In genomic region chr14:74592476-74593191, GRCh38 we compare ENCODE assay signal across 9 cellular contexts. TPM values are rescaled to one million over a fixed set of nuclear protein-coding genes. Genes with fewer than 3 reads are reported as not detected.
A peak's percentile ranks its signal among the peaks of the same experiment; 100 is the strongest.
DNase-seq lines count a peak whose midpoint lies in the region; ATAC-seq, FAIRE-seq and TF ChIP-seq lines count a peak whose summit lies in the region.
"Had no signal": no experiment of that assay in that cellular context is flagged by ENCODE, and none has a peak within 500 bp of the region (broad histone marks: within the 10 kb centered on the region; RNA-seq: fewer than 3 reads in every experiment).

No MANE protein-coding gene starts in this region.

- ATAC-seq in HepG2 (no peak), GM19467 (IDR thresholded peaks at IDR 0.05; ENCODE audit: unreplicated experiment) (no peak)

- no peak overlapping the region for H2AFZ ChIP-seq in HepG2 (ENCODE audit: low read length)

- TF ChIP-seq CTCF in DOHH2 (IDR thresholded peaks at IDR 0.05; ENCODE audit: low read depth, low read length, poor library complexity, severe bottlenecking), result no peak
- TF ChIP-seq CTCF in HepG2 (CRISPR knock-in tag; IDR thresholded peaks at IDR 0.05), result no peak

- 85% methylated on average over 12 of the region's 13 CpGs for WGBS in HepG2 (ENCODE audit: low lambda C conversion rate)

- H4K20me1 ChIP-seq in DOHH2 (ENCODE audit: control insufficient read depth, insufficient read depth, low read depth, low read length), result no peaks in the 10 kb centered on the region
- no peaks in the 10 kb centered on the region for H4K20me1 ChIP-seq in HepG2 (ENCODE audit: insufficient read depth, low read length)

- intact Hi-C loops in HepG2 (cut with micrococcal nuclease; ENCODE audit: unreplicated experiment), result no loop called here

- peak overlapping the region; percentile 48 for H3K4me2 ChIP-seq in DOHH2 (ENCODE audit: low read length)
- peak overlapping the region; percentile 61; the same call in 1 of the 2 replicates for H3K4me2 ChIP-seq in HepG2 (ENCODE audit: low read depth, low read length)

- H3K79me2 ChIP-seq in DOHH2 (ENCODE audit: control insufficient read depth, low read length) (no peaks in the 10 kb centered on the region), HepG2 (ENCODE audit: insufficient read depth, low read length) (no peaks in the 10 kb centered on the region)

- no peak for FAIRE-seq in HepG2 (lab: Jason Lieb, UNC)

- CTCF ChIA-PET in HepG2 (lab: Yijun Ruan, JAX; ENCODE audit: low intra/inter-chr PET ratio, low total read pairs), result no interaction called here

- H3K9me2 ChIP-seq in DOHH2 (replicated peaks; ENCODE audit: control insufficient read depth, low read length), result no peaks in the 10 kb centered on the region

- H3K27me3 ChIP-seq in DOHH2 (ENCODE audit: control insufficient read depth, low read length), result no peaks in the 10 kb centered on the region
- 0 out of 5 replicates have a peak, but pooled peaks cover 0 to 1% of the 10 kb centered on the region in 2 experiments for H3K27me3 ChIP-seq in HepG2 (ENCODE audit: control insufficient read depth in 1 of 2, insufficient read depth in 2 of 2, low read length in 2 of 2)

- H3K36me3 ChIP-seq in DOHH2 (ENCODE audit: control insufficient read depth, low read length) (no peaks in the 10 kb centered on the region), HepG2 (replicated peaks in 1 of 2; ENCODE audit: control insufficient read depth in 1 of 2, insufficient read depth in 2 of 2, low read length in 2 of 2) (no peaks in the 10 kb centered on the region)

- POLR2A ChIA-PET in HepG2 (lab: Yijun Ruan, JAX), result no interaction called here

- no peak overlapping the region for H3K9ac ChIP-seq in HepG2 (ENCODE audit: insufficient read depth, low read depth, low read length)

- no peaks in the 10 kb centered on the region for H3F3A ChIP-seq in DOHH2 (ENCODE audit: control insufficient read depth, insufficient read depth)

- H3K4me1 ChIP-seq in DOHH2 (ENCODE audit: control insufficient read depth, low read length) (peaks cover 14% of the 10 kb centered on the region), HepG2 (ENCODE audit: insufficient read depth, low read length) (peaks cover 33% of the 10 kb centered on the region)

- DNase-seq in caudate nucleus (lab: John Stamatoyannopoulos, UW) (peak in 1 of 61 donors; percentile 34), HepG2 (ENCODE audit: low spot score) (no peak), GM19240 (ENCODE audit: insufficient read length, low spot score) (no peak), occipital lobe (lab: John Stamatoyannopoulos, UW) (no peak)
- DNase-seq in activated CD8-positive, alpha-beta memory T cell treated with anti-CD3 and anti-CD28 coated beads, Interleukin-2, amount 50 U/mL, for 4 hours, result no peak
- DNase-seq: activated T-cell treated with anti-CD3 and anti-CD28 coated beads, Interleukin-2, amount 50 U/mL, for 24 hours had no signal

- no peak for TF ChIP-seq EP300 in HepG2 (IDR thresholded peaks at IDR 0.05; ENCODE audit: low read depth in 2 of 2, low read length in 2 of 2)
- no peak for TF ChIP-seq EP300 in HepG2 (CRISPR knock-in tag; IDR thresholded peaks at IDR 0.05; ENCODE audit: borderline replicate concordance)

- no peak overlapping the region for H3K27ac ChIP-seq in DOHH2 (ENCODE audit: low read depth, low read length)
- H3K27ac ChIP-seq in caudate nucleus (ENCODE audit: low read depth, low read length), result peak overlapping the region; percentile 67
- no peak overlapping the region for H3K27ac ChIP-seq in HepG2 (ENCODE audit: extremely low read length, insufficient read depth, low read length)
- peak overlapping the region in 19 of 21 experiments; percentile 10 to 85 (median 62) for H3K27ac ChIP-seq in skin epidermis

- H3K4me3 ChIP-seq in DOHH2 (ENCODE audit: low read length) (0 out of 2 replicates have a peak overlapping the region, but pooled peaks have one; percentile 14), HepG2 (replicated peaks in 1 of 3; ENCODE audit: insufficient read depth in 1 of 3, low read depth in 2 of 3, low read length in 3 of 3) (no peak overlapping the region), skin epidermis (no peak overlapping the region)

- in situ Hi-C loops in HepG2 (cut with HindIII; ENCODE audit: extremely low pct_ligation_motif_present, low pct_unique_long_range_greater_than_20kb), result no loop called here

- H3K9me3 ChIP-seq in DOHH2 (ENCODE audit: control insufficient read depth, insufficient read depth, low read length), result no peaks in the 10 kb centered on the region
- no peaks in the 10 kb centered on the region for H3K9me3 ChIP-seq in HepG2 (ENCODE audit: low read length)

- TF ChIP-seq POLR2A in HepG2 (IDR thresholded peaks at IDR 0.05; ENCODE audit: insufficient read depth in 1 of 2, low read depth in 2 of 2, low read length in 2 of 2), result no peak

- no TSS peak for BruUV-seq in HepG2 (replicated peaks; lab: Mats Ljungman, UMichigan)

- no peak for TF ChIP-seq RAD21 in HepG2 (CRISPR knock-in tag; IDR thresholded peaks at IDR 0.05)

TF ChIP-seq in HepG2, 621 proteins besides CTCF, POLR2A, EP300 and RAD21:
- TF ChIP-seq TBL1XR1 (IDR thresholded peaks at IDR 0.05; ENCODE audit: borderline replicate concordance, low read length, partially characterized antibody), result no peak
- no peak for TF ChIP-seq SETDB1 (CRISPR knock-in tag; IDR thresholded peaks at IDR 0.05; ENCODE audit: borderline replicate concordance)
- no peak for TF ChIP-seq ZNF460 (CRISPR knock-in tag; IDR thresholded peaks at IDR 0.05; ENCODE audit: borderline replicate concordance)
- TF ChIP-seq PRPF4 (IDR thresholded peaks at IDR 0.05; ENCODE audit: low read depth, low read length, poor library complexity, severe bottlenecking), result no peak
- TF ChIP-seq NBN (conservative IDR thresholded peaks at IDR 0.05), result no peak
- no peak for TF ChIP-seq GPN1 (CRISPR knock-in tag; IDR thresholded peaks at IDR 0.05; ENCODE audit: borderline replicate concordance)
- no peak for TF ChIP-seq TCF12 (IDR thresholded peaks at IDR 0.05)
- TF ChIP-seq TCF12 (CRISPR knock-in tag; IDR thresholded peaks at IDR 0.05), result no peak
- TF ChIP-seq NR2F6 (IDR thresholded peaks at IDR 0.05), result no peak
- no peak for TF ChIP-seq NR2F6 (CRISPR knock-in tag; IDR thresholded peaks at IDR 0.05)
- TF ChIP-seq MAFK (conservative IDR thresholded peaks at IDR 0.05 in 1 of 2, IDR thresholded peaks at IDR 0.05 in 1 of 2; ENCODE audit: low read length in 2 of 2), result no peak
- TF ChIP-seq RARA (CRISPR knock-in tag; IDR thresholded peaks at IDR 0.05), result no peak
- no peak for TF ChIP-seq ZNF891 (CRISPR knock-in tag; IDR thresholded peaks at IDR 0.05)
- no peak for TF ChIP-seq THAP9 (CRISPR knock-in tag; IDR thresholded peaks at IDR 0.05; ENCODE audit: borderline replicate concordance)
- no peak for TF ChIP-seq ZNF7 (CRISPR knock-in tag; IDR thresholded peaks at IDR 0.05)
TF ChIP-seq in HepG2: peak in this region for 0.

RNA-seq across cellular contexts. Expression of gene LTBP2, which starts 19.4 kb away (rescaled TPM):
- total RNA-seq in HepG2 (2016; rRNA removed; fragmentation: Illumina TruSeq; extraction: Trizol) (0.18 and 0.20 TPM in 2 replicates), occipital lobe (0.94 TPM)
- 0.09 TPM in 1 of 2 replicates, not detected in the other for total RNA-seq in HepG2 (2016; cell fraction: cytosol; rRNA removed; fragmentation: Illumina TruSeq; extraction: Trizol; ENCODE audit: low read depth)
- total RNA-seq in HepG2 (2016; cell fraction: insoluble cytoplasmic fraction; rRNA removed; fragmentation: Illumina TruSeq; extraction: Trizol), result 0.10 and 0.41 TPM in 2 replicates
- 0.06 TPM in 1 of 2 replicates, not detected in the other for total RNA-seq in HepG2 (2016; cell fraction: membrane; rRNA removed; fragmentation: Illumina TruSeq; extraction: Trizol)
- total RNA-seq in HepG2 (2016; cell fraction: nucleus; rRNA removed; fragmentation: Illumina TruSeq; extraction: Trizol), result 0.28 and 0.84 TPM in 2 replicates
- 0.41 and 0.46 TPM in 2 replicates for polyA plus RNA-seq in HepG2 (2011; rRNA removed)
- polyA plus RNA-seq in HepG2 (2011; cell fraction: cytosol; rRNA removed), result 0.32 and 0.35 TPM in 2 replicates
- 1.4 and 1.5 TPM in 2 replicates for polyA plus RNA-seq in HepG2 (2011; cell fraction: nucleus; rRNA removed)
- polyA plus RNA-seq in HepG2 (2012), result 0.27 and 0.68 TPM in 2 replicates
- 0.06 TPM in 1 of 2 replicates, not detected in the other for polyA plus RNA-seq in HepG2 (2016; cell fraction: cytosol; fragmentation: Illumina TruSeq; extraction: Trizol; ENCODE audit: low read depth)
- 0.12 and 0.17 TPM in 2 replicates for polyA plus RNA-seq in HepG2 (2016; cell fraction: insoluble cytoplasmic fraction; fragmentation: Illumina TruSeq; extraction: Trizol; ENCODE audit: low read depth)
- 0.07 and 0.09 TPM in 2 replicates for polyA plus RNA-seq in HepG2 (2016; cell fraction: membrane; fragmentation: Illumina TruSeq; extraction: Trizol; ENCODE audit: low read depth)
- polyA plus RNA-seq in HepG2 (2016; cell fraction: nucleus; fragmentation: Illumina TruSeq; extraction: Trizol; ENCODE audit: insufficient read depth, low read depth), result 0.64 and 0.72 TPM in 2 replicates
- 0.44 and 1.1 TPM in 2 replicates for polyA minus RNA-seq in HepG2 (2011; rRNA and poly(A)+ RNA removed; ENCODE audit: low replicate concordance)
- 0.35 and 0.89 TPM in 2 replicates for polyA minus RNA-seq in HepG2 (2011; cell fraction: cytosol; rRNA and poly(A)+ RNA removed)
- 0.52 and 0.99 TPM in 2 replicates for polyA minus RNA-seq in HepG2 (2011; cell fraction: nucleus; rRNA and poly(A)+ RNA removed)

Comparison
In these comparisons a context has a peak if more than half of its experiments do, and no peak if none do; other contexts are left out.
1. H3K27ac ChIP-seq: peak in caudate nucleus (single experiment) and skin epidermis (19 of 21); none in DOHH2 (single experiment) and HepG2 (single experiment).